In the genomic region with DNA sequence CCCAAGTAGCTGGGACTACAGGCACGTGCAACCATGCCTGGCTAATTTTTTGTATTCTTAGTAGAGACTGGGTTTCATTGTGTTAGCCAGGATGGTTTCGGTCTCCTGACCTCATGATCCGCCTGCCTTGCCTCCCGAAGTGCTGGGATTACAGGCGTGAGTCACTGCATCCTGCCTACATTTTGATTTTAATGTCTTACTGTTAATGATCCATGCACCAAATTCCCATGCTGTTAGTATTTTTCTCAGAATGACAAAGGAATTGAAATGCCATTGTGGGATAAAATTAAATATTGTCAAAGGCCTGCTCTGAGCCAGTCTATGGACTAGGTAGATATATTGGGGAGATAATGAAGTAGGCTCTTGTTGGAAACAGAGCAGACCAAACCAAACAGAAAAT, we compare ENCODE assay signal across 10 cellular contexts. TPM values are rescaled to one million over a fixed set of nuclear protein-coding genes. Genes with fewer than 3 reads are reported as not detected.
DNase-seq lines count a peak whose midpoint lies in the region; TF ChIP-seq lines count a peak whose summit lies in the region.
"Had no signal": no experiment of that assay in that cellular context is flagged by ENCODE, and none has a peak within 500 bp of the region (broad histone marks: within the 10 kb centered on the region; RNA-seq: fewer than 3 reads in every experiment).

No MANE protein-coding gene starts in this region.

- no peak for TF ChIP-seq POLR2A in stomach (IDR thresholded peaks at IDR 0.05)

- H3K4me1 ChIP-seq in stomach = peaks cover 5 to 48% (median 19%) of the 10 kb centered on the region in 4 donors

- in situ Hi-C loops in SK-MEL-5 (cut with HindIII; ENCODE audit: low pct_unique_long_range_greater_than_20kb, low sequenced_read_pairs) = no loop called here

- H3K9me3 ChIP-seq in stomach = no peaks in the 10 kb centered on the region

- WGBS in stomach, 5 donors = 71 to 85% (median 76%) methylated on average over 5 of the region's 5 CpGs

- H3K27ac ChIP-seq in stomach = peak overlapping the region in 3 of 5 donors; percentile 46 to 58 (median 49)

- DNase-seq in H4 (ENCODE audit: low spot score) = peak; percentile 69
- peak; percentile 90 for DNase-seq in SK-MEL-5 (ENCODE audit: low read depth, low spot score)
- peak; percentile 58 for DNase-seq in fibroblast of peridontal ligament (ENCODE audit: extremely low read depth)
- no peak for DNase-seq in stomach
- no peak for DNase-seq in GM19238 (ENCODE audit: insufficient read length, low spot score)
- no peak for DNase-seq in NCI-H1436 (lab: John Stamatoyannopoulos, UW)
- DNase-seq in stimulated activated CD4-positive, alpha-beta T cell treated with anti-CD3 and anti-CD28 coated beads, Interleukin-4, amount 100 ng/mL, for 1 hour = no peak
- no peak for DNase-seq in CD1c-positive myeloid dendritic cell (ENCODE audit: extremely low spot score)
- DNase-seq: activated naive CD4-positive, alpha-beta T cell treated with Interleukin-2 at 50 U/mL for 16 hours; stimulated activated CD4-positive, alpha-beta T cell treated with anti-CD3 and anti-CD28 coated beads, Interleukin-2, amount 100 ng/mL, for 24 hours had no signal

- H3K4me3 ChIP-seq in stomach = no peak overlapping the region

- H3K27me3 ChIP-seq in stomach = no peaks in the 10 kb centered on the region

- TF ChIP-seq EP300 in stomach (IDR thresholded peaks at IDR 0.05) = no peak

- TF ChIP-seq CTCF in stomach (IDR thresholded peaks at IDR 0.05) = no peak

- no peaks in the 10 kb centered on the region for H3K36me3 ChIP-seq in stomach

- intact Hi-C loops in stomach (cut with DNase I; ENCODE audit: low total_unique reads) = no loop called here

RNA-seq across cellular contexts. Expression of gene CBFA2T2, which starts 28.2 kb away (rescaled TPM):
- 3.6 and 4.7 TPM in 2 replicates for total RNA-seq in H4 (2014; rRNA removed; shearing (Covaris generic))
- total RNA-seq in SK-MEL-5 (2014; rRNA removed; shearing (Covaris generic)) = 6.0 and 6.3 TPM in 2 replicates
- 12.6 and 23.7 TPM in 2 replicates for polyA plus RNA-seq in SK-MEL-5 (2015; cell fraction: cytosol; rRNA removed)
- 33.1 and 34.1 TPM in 2 replicates for polyA plus RNA-seq in SK-MEL-5 (2015; cell fraction: nucleus; rRNA removed)
- total RNA-seq in stomach = 10 to 100 TPM; 11.1 to 29.9 (median 14.8) TPM
- 1 to 10 TPM; 2.9 to 5.8 (median 4.0) TPM for polyA plus RNA-seq in stomach

Comparison
In these comparisons a context has a peak if more than half of its experiments do, and no peak if none do; other contexts are left out.
1. DNase-seq: peak in H4 (single experiment), SK-MEL-5 (single experiment) and fibroblast of peridontal ligament (single experiment); none in stomach (single experiment), GM19238 (single experiment), NCI-H1436 (single experiment), stimulated activated CD4-positive, alpha-beta T cell treated with anti-CD3 and anti-CD28 coated beads, Interleukin-4, amount 100 ng/mL, for 1 hour (single experiment) and CD1c-positive myeloid dendritic cell (single experiment).